Comparison of ENCODE assay signal across 25 cellular contexts in the genomic region with DNA sequence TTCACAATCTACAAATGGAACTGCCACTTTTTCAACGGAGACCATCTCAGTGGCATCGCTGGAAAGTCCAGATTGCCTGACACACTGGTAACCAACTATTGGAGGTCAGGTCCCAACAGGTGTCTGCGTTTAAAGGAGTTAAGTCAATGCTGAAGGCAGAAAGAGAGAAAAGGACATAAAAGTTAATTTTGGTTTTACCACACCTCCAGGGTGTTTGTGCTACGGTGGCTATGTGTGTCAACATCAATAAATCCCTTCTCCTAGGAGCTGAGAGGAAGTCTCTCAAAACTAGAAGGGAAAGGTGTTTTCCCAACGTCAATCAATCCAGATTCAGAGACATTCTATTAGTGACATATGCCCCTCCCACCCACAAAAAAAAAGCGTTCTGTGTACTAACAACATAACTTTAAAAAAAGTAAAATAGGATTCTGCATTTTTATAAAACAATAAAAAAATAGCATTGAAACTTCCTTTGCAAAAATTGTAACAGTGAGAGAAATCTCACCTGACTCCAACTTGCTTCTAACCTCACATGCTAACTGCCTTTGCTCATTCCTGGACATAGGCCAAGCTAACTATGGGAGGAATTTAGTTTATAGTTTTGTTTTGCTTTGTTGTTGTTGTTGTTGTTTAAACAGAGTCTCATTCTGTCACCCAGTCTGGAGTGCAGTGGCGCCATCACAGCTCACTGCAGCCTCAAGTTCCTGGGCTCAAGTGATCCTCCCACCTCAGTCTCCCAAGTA. TPM values are rescaled to one million over a fixed set of nuclear protein-coding genes. Genes with fewer than 3 reads are reported as not detected.
DNase-seq lines count a peak whose midpoint lies in the region; ATAC-seq, FAIRE-seq and TF ChIP-seq lines count a peak whose summit lies in the region.
"Had no signal": no experiment of that assay in that cellular context is flagged by ENCODE, and none has a peak within 500 bp of the region (broad histone marks: within the 10 kb centered on the region; RNA-seq: fewer than 3 reads in every experiment).

No MANE protein-coding gene starts in this region.

- CTCF ChIA-PET in HepG2 (lab: Yijun Ruan, JAX; ENCODE audit: low intra/inter-chr PET ratio, low total read pairs) = no interaction called here

- intact Hi-C loops in HepG2 (cut with micrococcal nuclease; ENCODE audit: unreplicated experiment) = no loop called here
- intact Hi-C loops in right lobe of liver (cut with DNase I) = loop anchor here in 1 of 2 donors (10.0 kb wide), 1 partner anchor 75 kb away; no protein-coding TSS in a partner anchor
- intact Hi-C loops in mucosa of descending colon (cut with DNase I, micrococcal nuclease) = no loop called here
- intact Hi-C loops in spleen (cut with DNase I; ENCODE audit: low total_unique reads) = no loop called here

- BruUV-seq in HepG2 (replicated peaks; lab: Mats Ljungman, UMichigan) = no TSS peak

- no peaks in the 10 kb centered on the region for H3K79me2 ChIP-seq in HepG2 (ENCODE audit: insufficient read depth, low read length)

- no peak for TF ChIP-seq RAD21 in HepG2 (CRISPR knock-in tag; IDR thresholded peaks at IDR 0.05)

- H3K4me1 ChIP-seq in HepG2 (ENCODE audit: insufficient read depth, low read length) (peaks cover 21% of the 10 kb centered on the region), right lobe of liver (no peaks in the 10 kb centered on the region), mucosa of descending colon (ENCODE audit: low read depth) (no peaks in the 10 kb centered on the region), urinary bladder (ENCODE audit: insufficient read depth) (no peaks in the 10 kb centered on the region), spleen (no peaks in the 10 kb centered on the region)
- H3K4me1 ChIP-seq: BLaER1 had no signal

- TF ChIP-seq POLR2A in HepG2 (IDR thresholded peaks at IDR 0.05; ENCODE audit: insufficient read depth in 1 of 2, low read depth in 2 of 2, low read length in 2 of 2) = no peak
- no peak for TF ChIP-seq POLR2A in right lobe of liver (IDR thresholded peaks at IDR 0.05)
- no peak for TF ChIP-seq POLR2A in spleen (IDR thresholded peaks at IDR 0.05)

- no peak overlapping the region for H3K27ac ChIP-seq in HepG2 (ENCODE audit: extremely low read length, insufficient read depth, low read length)
- no peak overlapping the region for H3K27ac ChIP-seq in right lobe of liver
- H3K27ac ChIP-seq in urinary bladder (ENCODE audit: low read depth) = peak overlapping the region; percentile 29
- H3K27ac ChIP-seq in spleen = no peak overlapping the region
- H3K27ac ChIP-seq: 22Rv1, BLaER1, C4-2B, GM23248 had no signal

- H3K9me3 ChIP-seq in HepG2 (ENCODE audit: low read length) = no peaks in the 10 kb centered on the region
- H3K9me3 ChIP-seq in right lobe of liver = no peaks in the 10 kb centered on the region
- H3K9me3 ChIP-seq in mucosa of descending colon = no peaks in the 10 kb centered on the region
- H3K9me3 ChIP-seq in spleen = no peaks in the 10 kb centered on the region
- H3K9me3 ChIP-seq: BLaER1 had no signal

- FAIRE-seq in HepG2 (lab: Jason Lieb, UNC) = peak; percentile 18
- FAIRE-seq: A204.1, D721Med, GM12878, H1 had no signal

- ATAC-seq in HepG2 (no peak), right lobe of liver (no peak), mucosa of descending colon (peak; percentile 52)
- ATAC-seq: CD8-positive, alpha-beta T cell; GM12878; HCT116 had no signal

- H3K4me3 ChIP-seq in HepG2 (replicated peaks in 1 of 3; ENCODE audit: insufficient read depth in 1 of 3, low read depth in 2 of 3, low read length in 3 of 3) (no peak overlapping the region), right lobe of liver (no peak overlapping the region), epithelial cell of esophagus (ENCODE audit: low read length) (no peak overlapping the region), mucosa of descending colon (no peak overlapping the region), urinary bladder (ENCODE audit: low read depth, low read length) (no peak overlapping the region), spleen (no peak overlapping the region), H7 (ENCODE audit: insufficient read depth, low read depth, low read length) (no peak overlapping the region)
- H3K4me3 ChIP-seq: BLaER1, GM12878, GM23248 had no signal

- 82% methylated on average over 7 of the region's 7 CpGs for WGBS in HepG2 (ENCODE audit: low lambda C conversion rate)
- WGBS in right lobe of liver (ENCODE audit: insufficient coverage, low coverage, low lambda C conversion rate, missing lambda C conversion rate) = 81% methylated on average over 7 of the region's 7 CpGs
- 80% methylated on average over 7 of the region's 7 CpGs for WGBS in urinary bladder
- WGBS in spleen, 5 donors = 74 to 89% (median 77%) methylated on average over 7 of the region's 7 CpGs

- POLR2A ChIA-PET in HepG2 (lab: Yijun Ruan, JAX) = interaction anchor here (0.9 to 2.2 kb wide), 2 partner anchors 11 to 82 kb away, joined by 3 to 5 read pairs; a partner anchor contains a TSS

- H3K9ac ChIP-seq in HepG2 (ENCODE audit: insufficient read depth, low read depth, low read length) = no peak overlapping the region
- H3K9ac ChIP-seq: BLaER1, GM23248 had no signal

- in situ Hi-C loops in HepG2 (cut with HindIII; ENCODE audit: extremely low pct_ligation_motif_present, low pct_unique_long_range_greater_than_20kb) = no loop called here

- H3K27me3 ChIP-seq in HepG2 (ENCODE audit: control insufficient read depth in 1 of 2, insufficient read depth in 2 of 2, low read length in 2 of 2) (no peaks in the 10 kb centered on the region), right lobe of liver (no peaks in the 10 kb centered on the region), spleen (replicated peaks in 1 of 7) (no peaks in the 10 kb centered on the region), H7 (ENCODE audit: control insufficient read depth, insufficient read depth, low read length) (no peaks in the 10 kb centered on the region)
- H3K27me3 ChIP-seq: BLaER1 had no signal

- no peaks in the 10 kb centered on the region for H4K20me1 ChIP-seq in HepG2 (ENCODE audit: insufficient read depth, low read length)
- H4K20me1 ChIP-seq: BLaER1 had no signal

- H3K36me3 ChIP-seq in HepG2 (replicated peaks in 1 of 2; ENCODE audit: control insufficient read depth in 1 of 2, insufficient read depth in 2 of 2, low read length in 2 of 2) (no peaks in the 10 kb centered on the region), right lobe of liver (no peaks in the 10 kb centered on the region), mucosa of descending colon (ENCODE audit: low read depth) (no peaks in the 10 kb centered on the region), urinary bladder (ENCODE audit: insufficient read depth) (no peaks in the 10 kb centered on the region), spleen (no peaks in the 10 kb centered on the region), H7 (replicated peaks; ENCODE audit: control insufficient read depth, insufficient read depth, low read length) (no peaks in the 10 kb centered on the region)
- H3K36me3 ChIP-seq: BLaER1 had no signal

- TF ChIP-seq CTCF in HepG2 (CRISPR knock-in tag; IDR thresholded peaks at IDR 0.05) (no peak), right lobe of liver (IDR thresholded peaks at IDR 0.05) (no peak), epithelial cell of esophagus (IDR thresholded peaks at IDR 0.05; ENCODE audit: insufficient read depth, low read depth, low read length, missing control alignments) (no peak), mucosa of descending colon (IDR thresholded peaks at IDR 0.05) (no peak), spleen (IDR thresholded peaks at IDR 0.05 in 8 of 11, conservative IDR thresholded peaks at IDR 0.05 in 3 of 11) (no peak)

- no peak for TF ChIP-seq EP300 in HepG2 (IDR thresholded peaks at IDR 0.05; ENCODE audit: low read depth in 2 of 2, low read length in 2 of 2)
- TF ChIP-seq EP300 in HepG2 (CRISPR knock-in tag; IDR thresholded peaks at IDR 0.05; ENCODE audit: borderline replicate concordance) = no peak

- H3K4me2 ChIP-seq in HepG2 (ENCODE audit: low read depth, low read length) = peak overlapping the region; percentile 6; the same call in 1 of the 2 replicates
- H3K4me2 ChIP-seq: BLaER1 had no signal

- DNase-seq in HepG2 (ENCODE audit: low spot score) (no peak), right lobe of liver (no peak), epithelial cell of esophagus (ENCODE audit: low read depth) (peak; percentile 14), mucosa of descending colon (no peak), spleen (no peak), NCI-H2029 (lab: John Stamatoyannopoulos, UW) (no peak), H7 (no peak)
- DNase-seq: Caco-2; CD4-positive, CD25-positive, alpha-beta regulatory T cell; CD8-positive, alpha-beta T cell; DMS 273 treated with DMSO at 0.1 percent for 48 hours; DMS79; EL; GDM1; GM23248; H9 had no signal

- H2AFZ ChIP-seq in HepG2 (ENCODE audit: low read length) = no peak overlapping the region
- H2AFZ ChIP-seq: GM23248 had no signal

RNA-seq across cellular contexts. Expression of a gene that starts 58.7 kb away (rescaled TPM):
- total RNA-seq in HepG2 (2016; rRNA removed; fragmentation: Illumina TruSeq; extraction: Trizol) (1.5 and 2.1 TPM in 2 replicates), right lobe of liver (1,000 to 10,000 TPM in 1 of 6 experiments, 100 to 1,000 TPM in 5; 404 to 1,363 (median 579) TPM), mucosa of descending colon (10 to 100 TPM in 1 of 3 donors, 1 to 10 TPM in 2; 7.7 to 21.2 (median 8.9) TPM), urinary bladder (83.8 TPM), spleen (10 to 100 TPM; 33.4 to 69.4 (median 41.0) TPM)
- 1.2 and 1.7 TPM in 2 replicates for total RNA-seq in HepG2 (2016; cell fraction: cytosol; rRNA removed; fragmentation: Illumina TruSeq; extraction: Trizol; ENCODE audit: low read depth)
- total RNA-seq in HepG2 (2016; cell fraction: insoluble cytoplasmic fraction; rRNA removed; fragmentation: Illumina TruSeq; extraction: Trizol) = 1.5 and 2.6 TPM in 2 replicates
- total RNA-seq in HepG2 (2016; cell fraction: membrane; rRNA removed; fragmentation: Illumina TruSeq; extraction: Trizol) = 1.6 and 1.7 TPM in 2 replicates
- total RNA-seq in HepG2 (2016; cell fraction: nucleus; rRNA removed; fragmentation: Illumina TruSeq; extraction: Trizol) = 4.0 and 4.1 TPM in 2 replicates
- polyA plus RNA-seq in HepG2 (2011; rRNA removed) (13.9 and 16.8 TPM in 2 replicates), urinary bladder (21.8 TPM), spleen (10 to 100 TPM; 19.3 to 37.2 (median 33.0) TPM)
- 7.0 and 7.3 TPM in 2 replicates for polyA plus RNA-seq in HepG2 (2011; cell fraction: cytosol; rRNA removed)
- polyA plus RNA-seq in HepG2 (2011; cell fraction: nucleus; rRNA removed) = 22.1 and 26.0 TPM in 2 replicates
- polyA plus RNA-seq in HepG2 (2012) = 16.6 and 32.5 TPM in 2 replicates
- polyA plus RNA-seq in HepG2 (2016; cell fraction: cytosol; fragmentation: Illumina TruSeq; extraction: Trizol; ENCODE audit: low read depth) = 0.26 and 0.46 TPM in 2 replicates
- polyA plus RNA-seq in HepG2 (2016; cell fraction: insoluble cytoplasmic fraction; fragmentation: Illumina TruSeq; extraction: Trizol; ENCODE audit: low read depth) = 0.97 TPM in 2 replicates
- polyA plus RNA-seq in HepG2 (2016; cell fraction: membrane; fragmentation: Illumina TruSeq; extraction: Trizol; ENCODE audit: low read depth) = 0.28 and 0.72 TPM in 2 replicates
- 2.4 and 3.2 TPM in 2 replicates for polyA plus RNA-seq in HepG2 (2016; cell fraction: nucleus; fragmentation: Illumina TruSeq; extraction: Trizol; ENCODE audit: insufficient read depth, low read depth)
- 0.58 and 11.2 TPM in 2 replicates for polyA minus RNA-seq in HepG2 (2011; rRNA and poly(A)+ RNA removed; ENCODE audit: low replicate concordance)
- 5.3 and 6.4 TPM in 2 replicates for polyA minus RNA-seq in HepG2 (2011; cell fraction: cytosol; rRNA and poly(A)+ RNA removed)
- polyA minus RNA-seq in HepG2 (2011; cell fraction: nucleus; rRNA and poly(A)+ RNA removed) = 40.2 and 42.5 TPM in 2 replicates
- total RNA-seq in H7 (2014; rRNA removed; shearing (Covaris generic)) = 23.8 and 37.6 TPM in 2 replicates
- total RNA-seq: GM23248 had no signal
- polyA plus RNA-seq: GM23248 had no signal
